In the genomic region with DNA sequence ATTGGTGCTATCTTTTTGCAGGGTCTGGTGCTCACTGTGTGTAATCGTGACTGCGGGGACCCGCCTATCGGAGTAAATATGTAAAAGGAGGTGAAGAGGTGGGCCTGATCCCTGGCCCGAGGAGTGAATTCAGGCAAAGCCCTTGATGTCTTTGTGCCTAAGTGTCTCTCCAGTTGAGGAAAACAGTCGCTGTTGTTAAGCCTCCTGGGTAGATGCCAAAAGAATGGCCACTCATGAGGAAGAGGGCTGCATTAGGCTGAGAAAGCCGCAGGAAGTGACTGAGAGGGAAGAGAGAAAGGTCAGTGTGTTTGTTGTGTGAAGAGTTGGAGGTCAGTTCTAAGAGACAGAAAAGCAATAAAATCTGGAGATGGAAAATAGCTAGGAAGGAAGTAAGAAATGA, we compare ENCODE assay signal across 27 cellular contexts. TPM values are rescaled to one million over a fixed set of nuclear protein-coding genes. Genes with fewer than 3 reads are reported as not detected.
A peak's percentile ranks its signal among the peaks of the same experiment; 100 is the strongest.
DNase-seq lines count a peak whose midpoint lies in the region; ATAC-seq and TF ChIP-seq lines count a peak whose summit lies in the region.
"Had no signal": no experiment of that assay in that cellular context is flagged by ENCODE, and none has a peak within 500 bp of the region (broad histone marks: within the 10 kb centered on the region; RNA-seq: fewer than 3 reads in every experiment).

No MANE protein-coding gene starts in this region.

- H3K27ac ChIP-seq in endodermal cell (ENCODE audit: low read depth, low read length): peak overlapping the region; percentile 64
- no peak overlapping the region for H3K27ac ChIP-seq in neural progenitor cell
- no peak overlapping the region for H3K27ac ChIP-seq in upper lobe of left lung
- H3K27ac ChIP-seq: esophagus muscularis mucosa, foreskin keratinocyte, HL-60, left ventricle myocardium inferior, RWPE1, skin epidermis, tibial artery had no signal

- TF ChIP-seq CTCF in endodermal cell (conservative IDR thresholded peaks at IDR 0.05) (no peak), neural progenitor cell (IDR thresholded peaks at IDR 0.05) (no peak), upper lobe of left lung (IDR thresholded peaks at IDR 0.05) (no peak)

- 35 to 62% methylated on average over 3 to 7 of the region's 7 CpGs for WGBS in endodermal cell (ENCODE audit: insufficient coverage in 1 of 2, insufficient read length in 1 of 2), 2 experiments
- WGBS in upper lobe of left lung, 2 donors: 42 to 48% methylated on average over 7 of the region's 7 CpGs

- H3K27me3 Mint-ChIP-seq in endodermal cell (ENCODE audit: insufficient read depth) (peaks cover 12% of the 10 kb centered on the region), neural progenitor cell (ENCODE audit: insufficient read depth, low read depth) (no peaks in the 10 kb centered on the region)
- H3K27me3 Mint-ChIP-seq: activated naive CD4-positive, alpha-beta T cell treated with anti-CD3 and anti-CD28 coated beads, Interleukin-2, amount 50 U/mL, for 24 hours had no signal

- H3K4me3 Mint-ChIP-seq in endodermal cell (no peak overlapping the region), neural progenitor cell (peak overlapping the region; percentile 2)
- H3K4me3 Mint-ChIP-seq: activated CD4-positive, alpha-beta memory T cell treated with anti-CD3 and anti-CD28 coated beads, Interleukin-2, amount 10 ng/mL, durations not matched to agents 7 days and 5 days; activated naive CD4-positive, alpha-beta T cell treated with anti-CD3 and anti-CD28 coated beads, Interleukin-2, amount 50 U/mL, for 24 hours; CD8-positive, alpha-beta memory T cell had no signal

- H3K4me2 ChIP-seq in neural progenitor cell: peak overlapping the region; percentile 7

- no peaks in the 10 kb centered on the region for H3K79me2 ChIP-seq in neural progenitor cell (ENCODE audit: low read depth)

- H3K4me1 Mint-ChIP-seq in endodermal cell (peaks cover 23% of the 10 kb centered on the region), neural progenitor cell (peaks cover 62% of the 10 kb centered on the region)
- H3K4me1 Mint-ChIP-seq: activated CD4-positive, alpha-beta memory T cell treated with anti-CD3 and anti-CD28 coated beads, Interleukin-2, amount 10 ng/mL, durations not matched to agents 7 days and 5 days; activated naive CD4-positive, alpha-beta T cell treated with anti-CD3 and anti-CD28 coated beads, Interleukin-2, amount 50 U/mL, for 24 hours; CD8-positive, alpha-beta memory T cell had no signal

- DNase-seq in DMS79 (lab: John Stamatoyannopoulos, UW) (peak; percentile 38), NCI-H2029 treated with DMSO at 0.1 percent for 48 hours (lab: John Stamatoyannopoulos, UW) (peak; percentile 86), endodermal cell (peak; percentile 59), neural progenitor cell (ENCODE audit: low spot score) (peak; percentile 62), upper lobe of left lung (no peak), epidermal melanocyte (ENCODE audit: insufficient read length, low spot score) (no peak)
- DNase-seq: ACHN; activated CD4-positive, alpha-beta memory T cell treated with anti-CD3 and anti-CD28 coated beads, Interleukin-2, amount 10 ng/mL, durations not matched to agents 7 days and 5 days; activated CD4-positive, CD25-positive, alpha-beta regulatory T cell treated with anti-CD3 and anti-CD28 coated beads, Interleukin-2, amount 50 U/mL, for 72 hours; BE2C; CD8-positive, alpha-beta memory T cell; effector CD8-positive, alpha-beta T cell; foreskin keratinocyte; GF-D8; hippocampal formation; left ventricle myocardium inferior; NCI-H1694 treated with DMSO at 0.1 percent for 48 hours; NCI-H69; tibial artery had no signal

- no peaks in the 10 kb centered on the region for H3K9me3 ChIP-seq in endodermal cell (ENCODE audit: control insufficient read depth, low read length)
- no peaks in the 10 kb centered on the region for H3K9me3 ChIP-seq in neural progenitor cell (ENCODE audit: low read depth)
- H3K9me3 ChIP-seq in upper lobe of left lung: no peaks in the 10 kb centered on the region
- H3K9me3 ChIP-seq: BE2C, esophagus muscularis mucosa, left ventricle myocardium inferior, tibial artery had no signal

- TF ChIP-seq EP300 in upper lobe of left lung (IDR thresholded peaks at IDR 0.05): no peak

- no peaks in the 10 kb centered on the region for H3K36me3 Mint-ChIP-seq in endodermal cell (ENCODE audit: low read depth)
- H3K36me3 Mint-ChIP-seq in neural progenitor cell: peaks cover 5% of the 10 kb centered on the region
- H3K36me3 Mint-ChIP-seq: activated naive CD4-positive, alpha-beta T cell treated with anti-CD3 and anti-CD28 coated beads, Interleukin-2, amount 50 U/mL, for 24 hours; CD8-positive, alpha-beta memory T cell had no signal

- peaks cover 10% of the 10 kb centered on the region for H3F3A ChIP-seq in neural progenitor cell (ENCODE audit: low read depth)

- ATAC-seq in upper lobe of left lung (ENCODE audit: low FRiP score in 2 of 2): no peak
- no peak for ATAC-seq in HG03460 (IDR thresholded peaks at IDR 0.05; ENCODE audit: unreplicated experiment)
- ATAC-seq in GM18868 (IDR thresholded peaks at IDR 0.05; ENCODE audit: unreplicated experiment): no peak
- ATAC-seq: foreskin keratinocyte had no signal

- H3K27me3 ChIP-seq in endodermal cell (ENCODE audit: control insufficient read depth, insufficient read depth, low read length, poor library complexity, severe bottlenecking) (no peaks in the 10 kb centered on the region), neural progenitor cell (no peaks in the 10 kb centered on the region), upper lobe of left lung (no peaks in the 10 kb centered on the region)
- H3K27me3 ChIP-seq: esophagus muscularis mucosa, foreskin keratinocyte, tibial artery had no signal

- H3K27ac Mint-ChIP-seq in endodermal cell (peak overlapping the region; percentile 23), neural progenitor cell (peak overlapping the region; percentile 67)
- H3K27ac Mint-ChIP-seq: activated CD4-positive, alpha-beta memory T cell treated with anti-CD3 and anti-CD28 coated beads, Interleukin-2, amount 10 ng/mL, durations not matched to agents 7 days and 5 days; activated naive CD4-positive, alpha-beta T cell treated with anti-CD3 and anti-CD28 coated beads, Interleukin-2, amount 50 U/mL, for 24 hours; activated T-helper 2 cell treated with anti-CD3 and anti-CD28 coated beads, Interferon-gamma antibody, Interleukin-2, Interleukin-4, amounts not matched to agents 10 μg/mL and 5 μg/mL and 100 μg/mL, durations not matched to agents 14 hours and 24 hours and 36 hours had no signal

- H3K4me1 ChIP-seq in endodermal cell (ENCODE audit: control insufficient read depth, insufficient read depth, low read length) (peaks cover 3% of the 10 kb centered on the region), neural progenitor cell (peaks cover 20% of the 10 kb centered on the region), upper lobe of left lung (peaks cover 0 to 5% (median 0%) of the 10 kb centered on the region in 4 donors)
- H3K4me1 ChIP-seq: BE2C, esophagus muscularis mucosa, foreskin keratinocyte, tibial artery had no signal

- H3K9ac ChIP-seq in endodermal cell (ENCODE audit: extremely low read depth, low read length, poor library complexity, severe bottlenecking) (no peak overlapping the region), neural progenitor cell (no peak overlapping the region)

- H3K4me3 ChIP-seq in endodermal cell (ENCODE audit: low read length) (no peak overlapping the region), neural progenitor cell (no peak overlapping the region), upper lobe of left lung (no peak overlapping the region)
- H3K4me3 ChIP-seq: esophagus muscularis mucosa, left ventricle myocardium inferior, skin epidermis, tibial artery had no signal

- H4K20me1 ChIP-seq in neural progenitor cell (ENCODE audit: low read depth): no peaks in the 10 kb centered on the region

- no peak for TF ChIP-seq POLR2A in upper lobe of left lung (IDR thresholded peaks at IDR 0.05)

- H2AFZ ChIP-seq in neural progenitor cell (replicated peaks): peak overlapping the region; percentile 13

- H3K9me3 Mint-ChIP-seq in endodermal cell (no peaks in the 10 kb centered on the region), neural progenitor cell (peaks cover 7% of the 10 kb centered on the region)
- H3K9me3 Mint-ChIP-seq: activated CD4-positive, alpha-beta memory T cell treated with anti-CD3 and anti-CD28 coated beads, Interleukin-2, amount 10 ng/mL, durations not matched to agents 7 days and 5 days; activated naive CD4-positive, alpha-beta T cell treated with anti-CD3 and anti-CD28 coated beads, Interleukin-2, amount 50 U/mL, for 24 hours; activated T-helper 2 cell treated with anti-CD3 and anti-CD28 coated beads, Interferon-gamma antibody, Interleukin-2, Interleukin-4, amounts not matched to agents 10 μg/mL and 5 μg/mL and 100 μg/mL, durations not matched to agents 14 hours and 24 hours and 36 hours; CD8-positive, alpha-beta memory T cell had no signal

- H3K36me3 ChIP-seq in endodermal cell (ENCODE audit: control insufficient read depth, insufficient read depth, low read length) (no peaks in the 10 kb centered on the region), neural progenitor cell (no peaks in the 10 kb centered on the region), upper lobe of left lung (no peaks in the 10 kb centered on the region)
- H3K36me3 ChIP-seq: BE2C, esophagus muscularis mucosa, left ventricle myocardium inferior, tibial artery had no signal

RNA-seq across cellular contexts. Expression of gene PIP5K1B, which starts 35.9 kb away (rescaled TPM):
- 10 to 100 TPM in 1 of 2 donors, 1 to 10 TPM in 1; 8.5 to 10.2 TPM for total RNA-seq in endodermal cell
- 13.3 TPM for polyA plus RNA-seq in endodermal cell (2013, experiment 1 of 2)
- polyA plus RNA-seq in endodermal cell (2013, experiment 2 of 2): 14.4 TPM
- total RNA-seq in neural progenitor cell (ENCODE audit: low replicate concordance): 1.3 and 3.2 TPM in 2 replicates
- 10 to 100 TPM; 22.4 to 76.8 (median 47.2) TPM for total RNA-seq in upper lobe of left lung
- polyA plus RNA-seq: CD8-positive, alpha-beta memory T cell; foreskin keratinocyte had no signal

Comparison
In these comparisons a context has a peak if more than half of its experiments do, and no peak if none do; other contexts are left out.
1. DNase-seq: peak in DMS79 (single experiment), NCI-H2029 treated with DMSO at 0.1 percent for 48 hours (single experiment), endodermal cell (single experiment) and neural progenitor cell (single experiment); none in upper lobe of left lung (0 of 2) and epidermal melanocyte (single experiment).